Comparison of ENCODE assay signal across 14 cellular contexts in the genomic region with DNA sequence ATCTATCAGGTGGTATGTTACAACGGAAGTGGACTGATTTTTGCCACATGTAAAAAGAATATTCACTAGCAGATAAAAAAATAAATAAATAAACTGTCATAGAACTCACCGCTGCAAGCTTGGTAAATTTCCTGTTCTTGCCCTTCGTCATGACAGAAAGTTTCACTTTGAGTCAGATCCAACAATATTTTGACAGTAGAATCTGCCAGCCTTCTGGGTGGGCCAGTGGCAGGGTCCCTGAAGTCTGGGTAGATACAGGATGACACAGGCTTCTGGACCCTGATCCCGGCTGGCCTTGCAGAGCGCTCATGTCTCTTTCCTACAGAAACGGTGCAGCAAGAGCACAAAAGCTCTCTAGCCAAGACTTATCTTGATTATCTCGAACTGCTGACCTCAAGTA.
DNase-seq lines count a peak whose midpoint lies in the region; ATAC-seq and TF ChIP-seq lines count a peak whose summit lies in the region.
"Had no signal": no experiment of that assay in that cellular context is flagged by ENCODE, and none has a peak within 500 bp of the region (broad histone marks: within the 10 kb centered on the region; RNA-seq: fewer than 3 reads in every experiment).

No MANE protein-coding gene starts in this region.

- H3K27me3 ChIP-seq in foreskin keratinocyte = no peaks in the 10 kb centered on the region
- H3K27me3 ChIP-seq: stomach had no signal

- DNase-seq in C1 segment of cervical spinal cord (lab: John Stamatoyannopoulos, UW) (no peak), SKM-1 (lab: John Stamatoyannopoulos, UW; ENCODE audit: unreplicated experiment) (no peak), foreskin keratinocyte (no peak), inferior parietal cortex (ENCODE audit: extremely low spot score) (no peak)
- DNase-seq: activated CD8-positive, alpha-beta memory T cell treated with anti-CD3 and anti-CD28 coated beads for 24 hours; activated naive CD8-positive, alpha-beta T cell treated with anti-CD3 and anti-CD28 coated beads, Interleukin-2, amount 10 ng/mL, durations not matched to agents 7 days and 5 days; AML-193; NCI-H446 treated with DMSO at 0.1 percent for 48 hours; stimulated activated CD4-positive, alpha-beta T cell treated with anti-CD3 and anti-CD28 coated beads, Interleukin-4, amount 100 ng/mL, for 24 hours; stomach had no signal

- no peaks in the 10 kb centered on the region for H3K4me1 ChIP-seq in foreskin keratinocyte
- H3K4me1 ChIP-seq: stomach had no signal

- ATAC-seq in GM18498 (IDR thresholded peaks at IDR 0.05; ENCODE audit: unreplicated experiment) (peak; percentile 87), GM19324 (IDR thresholded peaks at IDR 0.05; ENCODE audit: low FRiP score, unreplicated experiment) (peak; percentile 54), HG02870 (IDR thresholded peaks at IDR 0.05; ENCODE audit: unreplicated experiment) (peak; percentile 70), HG03565 (IDR thresholded peaks at IDR 0.05; ENCODE audit: unreplicated experiment) (peak; percentile 74), foreskin keratinocyte (no peak)

- H3K27ac ChIP-seq in foreskin keratinocyte = no peak overlapping the region
- H3K27ac ChIP-seq: stomach had no signal

- TF ChIP-seq CTCF in foreskin keratinocyte (conservative IDR thresholded peaks at IDR 0.05) = no peak
